In the genomic region with DNA sequence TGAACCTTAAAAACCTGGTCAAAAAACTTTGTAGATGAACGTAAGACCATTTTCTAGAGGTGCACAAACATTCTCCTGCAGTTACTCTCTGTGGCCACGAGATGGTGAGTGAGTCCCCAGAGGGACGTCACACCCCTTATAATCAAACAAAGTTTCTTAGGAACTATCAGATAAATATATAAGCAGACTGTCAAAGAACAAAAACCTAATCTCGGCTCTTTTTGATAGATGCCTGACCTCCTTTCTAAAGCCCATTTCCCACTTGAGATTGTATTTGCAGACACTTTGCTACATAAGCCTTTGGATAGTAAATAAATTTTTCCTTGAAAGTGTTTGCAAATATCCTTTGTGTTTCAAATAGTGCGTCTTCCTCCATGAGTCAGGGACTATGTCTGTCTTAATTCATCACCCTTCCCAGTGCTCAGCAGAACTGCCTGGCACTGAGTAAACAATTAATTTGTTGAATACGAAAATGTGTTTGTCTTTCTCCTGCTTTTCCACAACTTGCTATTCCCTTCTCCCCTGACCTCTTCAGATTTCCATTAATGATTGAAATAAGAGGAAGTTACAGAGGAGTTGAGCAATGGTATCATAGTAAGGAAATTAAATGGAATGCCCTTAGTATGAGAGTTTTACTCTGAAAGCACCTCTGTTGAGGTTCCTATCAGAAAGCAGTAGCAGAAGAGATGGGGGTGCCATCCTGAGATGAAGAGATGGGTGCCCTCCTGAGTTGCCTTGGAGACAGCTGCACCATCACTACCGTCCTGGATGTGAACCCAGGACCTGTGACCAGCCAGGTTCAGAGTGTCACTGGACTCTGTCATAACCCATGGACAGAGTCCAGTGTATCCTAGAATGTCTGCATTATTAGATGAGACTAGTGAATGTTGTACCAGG, we compare ENCODE assay signal across 8 cellular contexts. TPM values are rescaled to one million over a fixed set of nuclear protein-coding genes. Genes with fewer than 3 reads are reported as not detected.
DNase-seq lines count a peak whose midpoint lies in the region; ATAC-seq, FAIRE-seq and TF ChIP-seq lines count a peak whose summit lies in the region.

No MANE protein-coding gene starts in this region.

- no peaks in the 10 kb centered on the region for H4K20me1 ChIP-seq in astrocyte (ENCODE audit: insufficient read depth, low read length)

- H3K9me3 ChIP-seq in NT2/D1 (ENCODE audit: insufficient read depth, low read length) (no peaks in the 10 kb centered on the region), astrocyte (ENCODE audit: insufficient read depth, low read depth, low read length) (no peaks in the 10 kb centered on the region), left ventricle myocardium inferior (replicated peaks) (no peaks in the 10 kb centered on the region), gastrocnemius medialis (no peaks in the 10 kb centered on the region)

- H3K4me1 ChIP-seq in NT2/D1 (ENCODE audit: insufficient read depth, insufficient read length): peaks cover 2% of the 10 kb centered on the region
- H3K4me1 ChIP-seq in astrocyte (ENCODE audit: insufficient read depth, low read length): peaks cover 9% of the 10 kb centered on the region
- H3K4me1 ChIP-seq in left ventricle myocardium inferior: peaks cover 24% of the 10 kb centered on the region
- no peaks in the 10 kb centered on the region for H3K4me1 ChIP-seq in gastrocnemius medialis

- H3K27ac Mint-ChIP-seq in astrocyte (ENCODE audit: unreplicated experiment): no peak overlapping the region

- TF ChIP-seq POLR2A in gastrocnemius medialis (IDR thresholded peaks at IDR 0.05): no peak

- H3K4me3 Mint-ChIP-seq in astrocyte (ENCODE audit: unreplicated experiment): no peak overlapping the region

- H2AFZ ChIP-seq in astrocyte (ENCODE audit: low read depth, low read length): no peak overlapping the region

- intact Hi-C loops in left ventricle myocardium inferior (cut with micrococcal nuclease): loop anchor here (2.0 kb wide), 1 partner anchor 138 kb away; no protein-coding TSS in a partner anchor
- intact Hi-C loops in gastrocnemius medialis (cut with DNase I; ENCODE audit: low total_unique reads): loop anchor here (1.0 to 5.0 kb wide), 2 partner anchors 136 to 1000 kb away; no protein-coding TSS in a partner anchor

- H3K9ac ChIP-seq in NT2/D1 (ENCODE audit: insufficient read length, low read depth): no peak overlapping the region
- H3K9ac ChIP-seq in astrocyte (ENCODE audit: low read length): no peak overlapping the region

- H3K27me3 ChIP-seq in NT2/D1 (ENCODE audit: insufficient read depth, insufficient read length) (no peaks in the 10 kb centered on the region), astrocyte (ENCODE audit: insufficient read depth, low read length) (no peaks in the 10 kb centered on the region), left ventricle myocardium inferior (ENCODE audit: low read depth) (no peaks in the 10 kb centered on the region), gastrocnemius medialis (no peaks in the 10 kb centered on the region)

- no peaks in the 10 kb centered on the region for H3K79me2 ChIP-seq in astrocyte (ENCODE audit: insufficient read depth, low read length)

- no peaks in the 10 kb centered on the region for H3K9me3 Mint-ChIP-seq in astrocyte (ENCODE audit: unreplicated experiment)

- peak; percentile 93 for TF ChIP-seq CTCF in C4-2B (conservative IDR thresholded peaks at IDR 0.05)
- TF ChIP-seq CTCF in GM13977 (IDR thresholded peaks at IDR 0.05; ENCODE audit: extremely low read depth, insufficient read depth, missing control alignments): peak; percentile 76
- TF ChIP-seq CTCF in astrocyte (IDR thresholded peaks at IDR 0.05; ENCODE audit: insufficient read depth, low read depth, low read length): peak; percentile 91
- peak; percentile 93 for TF ChIP-seq CTCF in left ventricle myocardium inferior (IDR thresholded peaks at IDR 0.05; ENCODE audit: borderline replicate concordance)
- TF ChIP-seq CTCF in gastrocnemius medialis (IDR thresholded peaks at IDR 0.05 in 4 of 5, conservative IDR thresholded peaks at IDR 0.05 in 1 of 5): peak; percentile 64 to 84 (median 69)

- in situ Hi-C loops in GM13977 (cut with MboI; ENCODE audit: low pct_unique_long_range_greater_than_20kb, low sequenced_read_pairs, unreplicated experiment): loop anchor here (25.0 kb wide), 1 partner anchor 525 kb away; no protein-coding TSS in a partner anchor
- in situ Hi-C loops in gastrocnemius medialis (cut with MboI; ENCODE audit: low sequenced_read_pairs in 4 of 4): loop anchor here in 1 of 4 donors (10.0 to 25.0 kb wide), 2 partner anchors 138 to 425 kb away; no protein-coding TSS in a partner anchor

- peak; percentile 76 for FAIRE-seq in astrocyte (lab: Jason Lieb, UNC)

- peaks cover 15% of the 10 kb centered on the region for H3K4me1 Mint-ChIP-seq in astrocyte (ENCODE audit: low read depth, unreplicated experiment)

- ATAC-seq in HG03432 (IDR thresholded peaks at IDR 0.05; ENCODE audit: unreplicated experiment): peak; percentile 68
- peak; percentile 52 to 60 for ATAC-seq in gastrocnemius medialis
- ATAC-seq in GM19452 (IDR thresholded peaks at IDR 0.05; ENCODE audit: unreplicated experiment): no peak

- H3K27me3 Mint-ChIP-seq in astrocyte (ENCODE audit: low read depth, unreplicated experiment): no peaks in the 10 kb centered on the region

- H3K27ac ChIP-seq in C4-2B: no peak overlapping the region
- H3K27ac ChIP-seq in astrocyte (ENCODE audit: low read depth, low read length): no peak overlapping the region
- H3K27ac ChIP-seq in left ventricle myocardium inferior (replicated peaks): no peak overlapping the region
- H3K27ac ChIP-seq in gastrocnemius medialis: no peak overlapping the region

- H3K4me3 ChIP-seq in NT2/D1 (ENCODE audit: insufficient read length, low read depth): no peak overlapping the region
- no peak overlapping the region for H3K4me3 ChIP-seq in astrocyte (ENCODE audit: insufficient read depth, low read depth, low read length)
- H3K4me3 ChIP-seq in left ventricle myocardium inferior: no peak overlapping the region
- H3K4me3 ChIP-seq in gastrocnemius medialis: no peak overlapping the region

- H3K4me2 ChIP-seq in astrocyte (ENCODE audit: low read length): peak overlapping the region; percentile 29

- H3K36me3 ChIP-seq in NT2/D1 (ENCODE audit: insufficient read depth, insufficient read length, low read length) (peaks cover 76% of the 10 kb centered on the region), astrocyte (ENCODE audit: insufficient read depth, low read length) (no peaks in the 10 kb centered on the region), left ventricle myocardium inferior (peaks cover 12% of the 10 kb centered on the region), gastrocnemius medialis (peaks cover 0 to 3% of the 10 kb centered on the region in 2 donors)

- peaks cover 16% of the 10 kb centered on the region for H3K36me3 Mint-ChIP-seq in astrocyte (ENCODE audit: low read depth, unreplicated experiment)

- peak; percentile 57 for DNase-seq in GM13977 (ENCODE audit: low spot score)
- peak; percentile 60 for DNase-seq in NT2/D1 (ENCODE audit: low read depth, low spot score)
- DNase-seq in astrocyte (ENCODE audit: low read depth): peak; percentile 38
- DNase-seq in left ventricle myocardium inferior: no peak
- no peak for DNase-seq in gastrocnemius medialis

RNA-seq across cellular contexts. Expression of a gene that starts 57.8 kb away (rescaled TPM):
- 6.6 and 7.1 TPM in 2 replicates for total RNA-seq in astrocyte
- total RNA-seq in left ventricle myocardium inferior: 23.8 TPM
- 1 to 10 TPM; 8.4 to 9.4 (median 9.1) TPM for total RNA-seq in gastrocnemius medialis

Comparison
In these comparisons a context has a peak if more than half of its experiments do, and no peak if none do; other contexts are left out.
1. DNase-seq: peak in GM13977 (single experiment), NT2/D1 (single experiment) and astrocyte (single experiment); none in left ventricle myocardium inferior (single experiment) and gastrocnemius medialis (0 of 2).
2. Peak in every context shown above with its lines, with median percentiles within 50 percentile points of each other: CTCF ChIP-seq.